ENCODE assay signal across 19 cellular contexts in the genomic region with DNA sequence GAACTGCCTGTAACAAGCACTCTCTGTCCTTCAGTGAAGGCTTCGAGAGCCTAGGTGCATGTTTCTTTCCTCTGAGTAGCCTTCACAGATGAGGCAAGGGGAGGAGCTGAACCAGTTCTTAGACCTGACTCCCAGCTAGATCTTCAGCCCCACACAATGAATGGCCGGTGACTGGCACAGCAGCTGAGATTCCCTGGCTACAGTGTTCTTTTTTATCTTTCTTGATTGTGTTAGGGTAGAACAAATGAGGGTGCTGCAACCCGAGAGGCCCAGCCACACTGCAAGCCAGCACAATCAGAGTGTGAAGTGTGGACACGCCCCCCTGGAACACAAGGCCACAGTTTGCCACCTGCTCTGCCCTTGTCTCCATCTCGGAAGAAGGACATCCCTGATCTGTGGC. TPM values are rescaled to one million over a fixed set of nuclear protein-coding genes. Genes with fewer than 3 reads are reported as not detected.
DNase-seq lines count a peak whose midpoint lies in the region; ATAC-seq and TF ChIP-seq lines count a peak whose summit lies in the region.
"Had no signal": no experiment of that assay in that cellular context is flagged by ENCODE, and none has a peak within 500 bp of the region (broad histone marks: within the 10 kb centered on the region; RNA-seq: fewer than 3 reads in every experiment).

No MANE protein-coding gene starts in this region.

- H3K27ac ChIP-seq in gastrocnemius medialis = no peak overlapping the region
- H3K27ac ChIP-seq: HL-60, neutrophil, suprapubic skin, WERI-Rb-1 had no signal

- no peak for TF ChIP-seq CTCF in gastrocnemius medialis (IDR thresholded peaks at IDR 0.05 in 4 of 5, conservative IDR thresholded peaks at IDR 0.05 in 1 of 5)

- intact Hi-C loops in gastrocnemius medialis (cut with DNase I; ENCODE audit: low total_unique reads) = no loop called here

- H3K9me3 ChIP-seq in iPS-15b (ENCODE audit: control insufficient read depth, insufficient read depth, low read length) (no peaks in the 10 kb centered on the region), gastrocnemius medialis (no peaks in the 10 kb centered on the region)
- H3K9me3 ChIP-seq: neutrophil, SK-N-SH, suprapubic skin had no signal

- ATAC-seq in gastrocnemius medialis = peak; percentile 44 to 70
- ATAC-seq: HCT116 had no signal

- peaks cover 10% of the 10 kb centered on the region for H3K4me1 ChIP-seq in iPS-15b (ENCODE audit: control insufficient read depth, insufficient read depth, low read length)
- peaks cover 8 to 14% of the 10 kb centered on the region in 2 donors for H3K4me1 ChIP-seq in gastrocnemius medialis
- H3K4me1 ChIP-seq: suprapubic skin had no signal

- TF ChIP-seq POLR2A in gastrocnemius medialis (IDR thresholded peaks at IDR 0.05) = no peak

- in situ Hi-C loops in gastrocnemius medialis (cut with MboI; ENCODE audit: low sequenced_read_pairs in 4 of 4) = no loop called here

- DNase-seq in NCI-H1417 (lab: John Stamatoyannopoulos, UW) = peak; percentile 67 to 87 (median 68)
- DNase-seq in NCI-H1417 treated with DMSO at 0.1 percent for 48 hours (lab: John Stamatoyannopoulos, UW) = no peak
- DNase-seq in NCI-H774 (lab: John Stamatoyannopoulos, UW) = peak; percentile 23
- peak in 1 of 2 donors; percentile 27 for DNase-seq in gastrocnemius medialis
- no peak for DNase-seq in activated CD4-positive, CD25-positive, alpha-beta regulatory T cell treated with anti-CD3 and anti-CD28 coated beads, Interleukin-2, amount 50 U/mL, for 72 hours
- no peak for DNase-seq in kidney glomerular epithelial cell (lab: John Stamatoyannopoulos, UW)
- DNase-seq in GM19238 (ENCODE audit: insufficient read length, low spot score) = no peak
- DNase-seq: activated CD8-positive, alpha-beta memory T cell treated with anti-CD3 and anti-CD28 coated beads, Interleukin-2, amount 50 U/mL, for 4 hours; CD8-positive, alpha-beta memory T cell; glutamatergic neuron; SK-N-SH; stimulated activated CD4-positive, alpha-beta T cell treated with anti-CD3 and anti-CD28 coated beads, Interleukin-12 subunit alpha, Interleukin-12 subunit beta, amount 100 ng/mL, for 4 hours; WERI-Rb-1 had no signal

- H3K27me3 ChIP-seq in iPS-15b (ENCODE audit: control insufficient read depth, insufficient read depth, low read length) = peaks cover 98% of the 10 kb centered on the region
- H3K27me3 ChIP-seq in gastrocnemius medialis = no peaks in the 10 kb centered on the region

- peak overlapping the region; percentile 8 for H3K4me3 ChIP-seq in iPS-15b (ENCODE audit: low read depth, low read length)
- H3K4me3 ChIP-seq in gastrocnemius medialis = no peak overlapping the region
- H3K4me3 ChIP-seq: suprapubic skin had no signal

- no peak overlapping the region for H3K9ac ChIP-seq in iPS-15b (ENCODE audit: low read depth, low read length)
- H3K9ac ChIP-seq: SK-N-SH had no signal

- H3K36me3 ChIP-seq in iPS-15b (ENCODE audit: control insufficient read depth, insufficient read depth, low read length) (no peaks in the 10 kb centered on the region), gastrocnemius medialis (no peaks in the 10 kb centered on the region)
- H3K36me3 ChIP-seq: neutrophil, suprapubic skin, WERI-Rb-1 had no signal

RNA-seq across cellular contexts. Expression of gene COL2A1, which starts 19.1 kb away (rescaled TPM):
- not detected for total RNA-seq in gastrocnemius medialis
- total RNA-seq: CD8-positive, alpha-beta memory T cell; endothelial cell of umbilical vein; suprapubic skin had no signal

RNA-seq across cellular contexts. Expression of gene TMEM106C, which starts 60.0 kb away (rescaled TPM):
- 10 to 100 TPM; 11.8 to 27.1 (median 24.8) TPM for total RNA-seq in gastrocnemius medialis

Comparison
In these comparisons a context has a peak if more than half of its experiments do, and no peak if none do; other contexts are left out.
1. DNase-seq: peak in NCI-H1417 (3 of 3) and NCI-H774 (single experiment); none in NCI-H1417 treated with DMSO at 0.1 percent for 48 hours (single experiment), activated CD4-positive, CD25-positive, alpha-beta regulatory T cell treated with anti-CD3 and anti-CD28 coated beads, Interleukin-2, amount 50 U/mL, for 72 hours (single experiment), kidney glomerular epithelial cell (single experiment) and GM19238 (single experiment).